In genomic region chr19:902093-902370, GRCh38 we compare ENCODE assay signal across 1 cellular context.
TF ChIP-seq lines count a peak whose summit lies in the region.

No MANE protein-coding gene starts in this region.

TF ChIP-seq in HCT116, 20 proteins besides CTCF, POLR2A, EP300 and RAD21 (continued from another document):
- TF ChIP-seq JUND (IDR thresholded peaks at IDR 0.05) (no peak), SP1 (IDR thresholded peaks at IDR 0.05; ENCODE audit: low read depth) (no peak), ATF3 (IDR thresholded peaks at IDR 0.05) (no peak), EGR1 (IDR thresholded peaks at IDR 0.05; ENCODE audit: low read depth) (no peak), EZH2 (IDR thresholded peaks at IDR 0.05) (no peak), TCF7L2 (IDR thresholded peaks at IDR 0.05; ENCODE audit: borderline replicate concordance, extremely low read depth, insufficient read depth, insufficient read length) (no peak), CBX3 (IDR thresholded peaks at IDR 0.05; ENCODE audit: low read depth) (no peak), SIN3A (IDR thresholded peaks at IDR 0.05; ENCODE audit: low read depth) (no peak), EZH2phosphoT487 (IDR thresholded peaks at IDR 0.05; ENCODE audit: borderline replicate concordance) (no peak), CEBPB (IDR thresholded peaks at IDR 0.05; ENCODE audit: low read depth) (no peak), ELF1 (IDR thresholded peaks at IDR 0.05; ENCODE audit: borderline replicate concordance, low read depth) (no peak), REST (IDR thresholded peaks at IDR 0.05; ENCODE audit: low read depth) (no peak), ZBTB33 (IDR thresholded peaks at IDR 0.05; ENCODE audit: extremely low read depth, insufficient replicate concordance, low read length) (no peak), ZFX (IDR thresholded peaks at IDR 0.05) (no peak), MAX (IDR thresholded peaks at IDR 0.05) (no peak), FOSL1 (IDR thresholded peaks at IDR 0.05; ENCODE audit: low read depth) (no peak)
